Comparison of ENCODE assay signal across 15 cellular contexts in genomic region chr10:95405655-95406054, GRCh38.
"Had no signal": no experiment of that assay in that cellular context is flagged by ENCODE, and none has a peak within 500 bp of the region (broad histone marks: within the 10 kb centered on the region; RNA-seq: fewer than 3 reads in every experiment).

No MANE protein-coding gene starts in this region.

- H3K27ac Mint-ChIP-seq: activated T-helper 1 cell treated with anti-CD3 and anti-CD28 coated beads, Interleukin-12 subunit alpha, Interleukin-12 subunit beta, Interleukin-2, Interleukin-4 antibody, amounts not matched to agents 30 ng/mL and 10 ng/mL and 1 ng/mL, durations not matched to agents 14 hours and 24 hours and 36 hours; mesothelial cell of epicardium had no signal

- H3K9me3 Mint-ChIP-seq: activated T-helper 1 cell treated with anti-CD3 and anti-CD28 coated beads, Interleukin-12 subunit alpha, Interleukin-12 subunit beta, Interleukin-2, Interleukin-4 antibody, amounts not matched to agents 30 ng/mL and 10 ng/mL and 1 ng/mL, durations not matched to agents 14 hours and 24 hours and 36 hours; mesothelial cell of epicardium; stimulated activated naive CD8-positive, alpha-beta T cell treated with anti-CD3 and anti-CD28 coated beads, Interleukin-15, amount 100 ng/mL, for 72 hours had no signal

- H3K4me3 ChIP-seq: SK-N-MC, skin epidermis had no signal

- H3K4me1 Mint-ChIP-seq: mesothelial cell of epicardium had no signal

- H3K36me3 Mint-ChIP-seq: mesothelial cell of epicardium had no signal

- H3K27ac ChIP-seq: SK-N-MC had no signal

- H3K4me3 Mint-ChIP-seq: activated T-helper 1 cell treated with anti-CD3 and anti-CD28 coated beads, Interleukin-12 subunit alpha, Interleukin-12 subunit beta, Interleukin-2, Interleukin-4 antibody, amounts not matched to agents 30 ng/mL and 10 ng/mL and 1 ng/mL, durations not matched to agents 14 hours and 24 hours and 36 hours; mesothelial cell of epicardium; neural crest cell; stimulated activated naive CD8-positive, alpha-beta T cell treated with anti-CD3 and anti-CD28 coated beads, Interleukin-15, amount 100 ng/mL, for 72 hours had no signal

- DNase-seq: activated CD4-positive, alpha-beta T cell treated with anti-CD3 and anti-CD28 coated beads for 4 hours; activated naive CD4-positive, alpha-beta T cell; dermis blood vessel endothelial cell; foreskin melanocyte; kidney; stimulated activated CD4-positive, alpha-beta T cell treated with anti-CD3 and anti-CD28 coated beads, Interleukin-4, amount 100 ng/mL, for 4 hours; stimulated activated naive CD8-positive, alpha-beta T cell treated with anti-CD3 and anti-CD28 coated beads, Interleukin-15, amount 100 ng/mL, for 72 hours; T-helper 1 cell; trophoblast cell had no signal

- ATAC-seq: esophagus mucosa; stimulated activated naive CD8-positive, alpha-beta T cell treated with anti-CD3 and anti-CD28 coated beads, Interleukin-15, amount 100 ng/mL, for 72 hours had no signal
